In genomic region chr2:171319164-171319810, GRCh38 we compare ENCODE assay signal across 8 cellular contexts.
DNase-seq lines count a peak whose midpoint lies in the region; ATAC-seq and FAIRE-seq lines count a peak whose summit lies in the region.

No MANE protein-coding gene starts in this region.

- H3K27ac Mint-ChIP-seq in T-helper 2 cell treated with Interferon-gamma antibody and Interleukin-4, amounts not matched to agents 5 μg/mL and 100 μg/mL, for 36 hours, result peak overlapping the region; percentile 77

- ATAC-seq in HG02759 (IDR thresholded peaks at IDR 0.05; ENCODE audit: unreplicated experiment), result peak; percentile 59

- H3K36me3 Mint-ChIP-seq in T-helper 2 cell treated with Interferon-gamma antibody and Interleukin-4, amounts not matched to agents 5 μg/mL and 100 μg/mL, for 36 hours (ENCODE audit: low read depth), result peaks cover 25% of the 10 kb centered on the region

- H3K27me3 Mint-ChIP-seq in T-helper 2 cell treated with Interferon-gamma antibody and Interleukin-4, amounts not matched to agents 5 μg/mL and 100 μg/mL, for 36 hours (ENCODE audit: low read depth), result no peaks in the 10 kb centered on the region

- H3K4me3 Mint-ChIP-seq in T-helper 2 cell treated with Interferon-gamma antibody and Interleukin-4, amounts not matched to agents 5 μg/mL and 100 μg/mL, for 36 hours, result peak overlapping the region; percentile 66

- H3K9me3 Mint-ChIP-seq in T-helper 2 cell treated with Interferon-gamma antibody and Interleukin-4, amounts not matched to agents 5 μg/mL and 100 μg/mL, for 36 hours, result no peaks in the 10 kb centered on the region

- peaks cover 44% of the 10 kb centered on the region for H3K4me1 Mint-ChIP-seq in T-helper 2 cell treated with Interferon-gamma antibody and Interleukin-4, amounts not matched to agents 5 μg/mL and 100 μg/mL, for 36 hours (ENCODE audit: low read depth)

- peak; percentile 97 for FAIRE-seq in GM18507 (lab: Jason Lieb, UNC)

- DNase-seq in GM18507 (ENCODE audit: extremely low spot score, insufficient read length, low read depth) (no peak), dermis blood vessel endothelial cell (peak; percentile 85), amniotic stem cell (lab: John Stamatoyannopoulos, UW) (no peak), DMS153 treated with DMSO at 0.1 percent for 48 hours (lab: John Stamatoyannopoulos, UW; ENCODE audit: unreplicated experiment) (no peak), AG20443 (ENCODE audit: low spot score) (no peak)
- peak; percentile 81 for DNase-seq in T-helper 2 cell treated with Interferon-gamma antibody and Interleukin-4, amounts not matched to agents 5 μg/mL and 100 μg/mL, for 36 hours (ENCODE audit: low spot score)
- DNase-seq in stimulated activated CD4-positive, alpha-beta T cell treated with anti-CD3 and anti-CD28 coated beads, Interleukin-2, amount 100 ng/mL, for 24 hours, result peak; percentile 42 to 64

Comparison
In these comparisons a context has a peak if more than half of its experiments do, and no peak if none do; other contexts are left out.
1. DNase-seq: peak in T-helper 2 cell treated with Interferon-gamma antibody and Interleukin-4, amounts not matched to agents 5 μg/mL and 100 μg/mL, for 36 hours (single experiment), dermis blood vessel endothelial cell (single experiment) and stimulated activated CD4-positive, alpha-beta T cell treated with anti-CD3 and anti-CD28 coated beads, Interleukin-2, amount 100 ng/mL, for 24 hours (2 of 2); none in GM18507 (single experiment), amniotic stem cell (single experiment), DMS153 treated with DMSO at 0.1 percent for 48 hours (single experiment) and AG20443 (single experiment).